36 cellular contexts compared by ENCODE assay signal in genomic region chr2:215145611-215146010, GRCh38. TPM values are rescaled to one million over a fixed set of nuclear protein-coding genes. Genes with fewer than 3 reads are reported as not detected.
"Had no signal": no experiment of that assay in that cellular context is flagged by ENCODE, and none has a peak within 500 bp of the region (broad histone marks: within the 10 kb centered on the region; RNA-seq: fewer than 3 reads in every experiment).

No MANE protein-coding gene starts in this region.

- H3K36me3 ChIP-seq: brain microvascular endothelial cell, esophagus muscularis mucosa, gastrocnemius medialis, heart left ventricle had no signal

- H3K4me1 ChIP-seq: esophagus muscularis mucosa, gastrocnemius medialis, heart left ventricle had no signal

- FAIRE-seq: astrocyte, colon, endometrium, endothelial cell of umbilical vein, TTC549 had no signal

- H3K9me3 ChIP-seq: esophagus muscularis mucosa, gastrocnemius medialis, heart left ventricle had no signal

- DNase-seq: activated CD4-positive, alpha-beta memory T cell treated with anti-CD3 and anti-CD28 coated beads, Interleukin-2, amount 10 ng/mL, durations not matched to agents 7 days and 5 days; activated CD4-positive, alpha-beta T cell treated with anti-CD3 and anti-CD28 coated beads for 1 hour; activated CD4-positive, alpha-beta T cell treated with anti-CD3 and anti-CD28 coated beads for 4 hours; activated CD4-positive, alpha-beta T cell treated with anti-CD3 and anti-CD28 coated beads, Interleukin-2, amount 10 ng/mL, durations not matched to agents 7 days and 5 days; activated CD4-positive, alpha-beta T cell treated with anti-CD3 and anti-CD28 coated beads, Interleukin-2, amount 50 U/mL, for 4 hours; activated CD8-positive, alpha-beta memory T cell treated with anti-CD3 and anti-CD28 coated beads, Interleukin-2, amount 50 U/mL, for 48 hours; activated gamma-delta T cell; activated naive CD4-positive, alpha-beta T cell; activated naive CD4-positive, alpha-beta T cell treated with anti-CD3 and anti-CD28 coated beads, Interleukin-2, amount 10 ng/mL, durations not matched to agents 7 days and 5 days; activated naive CD8-positive, alpha-beta T cell treated with anti-CD3 and anti-CD28 coated beads, Interleukin-2, amount 10 ng/mL, durations not matched to agents 7 days and 5 days; activated T-cell treated with anti-CD3 and anti-CD28 coated beads for 4 hours; activated T-cell treated with anti-CD3 and anti-CD28 coated beads, Interleukin-2, amount 50 U/mL, for 24 hours; activated T-cell treated with anti-CD3 and anti-CD28 coated beads, Interleukin-2, amount 50 U/mL, for 72 hours; amniotic stem cell; anterior cingulate cortex; brain microvascular endothelial cell; caudate nucleus; cortex of kidney; dermis blood vessel endothelial cell; effector CD4-positive, alpha-beta T cell; effector memory CD8-positive, alpha-beta T cell; foreskin keratinocyte; gastrocnemius medialis; glutamatergic neuron; heart left ventricle; T-helper 2 cell had no signal

- H3K27ac ChIP-seq: brain microvascular endothelial cell, esophagus muscularis mucosa, foreskin keratinocyte, gastrocnemius medialis, heart left ventricle, VCaP had no signal

- H3K27me3 ChIP-seq: brain microvascular endothelial cell, esophagus muscularis mucosa, foreskin keratinocyte, gastrocnemius medialis, heart left ventricle had no signal

- ATAC-seq: activated naive CD4-positive, alpha-beta T cell treated with anti-CD3 and anti-CD28 coated beads, Interleukin-2, amount 50 U/mL, for 72 hours; activated T-cell treated with anti-CD3 and anti-CD28 coated beads, Interleukin-2, amount 50 U/mL, for 72 hours; effector memory CD8-positive, alpha-beta T cell; foreskin keratinocyte; gastrocnemius medialis; heart left ventricle; WTC11 had no signal

- H3K4me3 ChIP-seq: esophagus muscularis mucosa, gastrocnemius medialis, heart left ventricle had no signal

RNA-seq across cellular contexts. Expression of gene ABCA12, which starts 7.2 kb away (rescaled TPM):
- total RNA-seq: activated CD4-positive, alpha-beta memory T cell treated with anti-CD3 and anti-CD28 coated beads, Interleukin-2, amount 10 ng/mL, durations not matched to agents 7 days and 5 days; activated CD4-positive, alpha-beta T cell treated with anti-CD3 and anti-CD28 coated beads, Interleukin-2, amount 10 ng/mL, durations not matched to agents 7 days and 5 days; activated naive CD4-positive, alpha-beta T cell treated with anti-CD3 and anti-CD28 coated beads, Interleukin-2, amount 50 U/mL, for 72 hours; activated naive CD8-positive, alpha-beta T cell treated with anti-CD3 and anti-CD28 coated beads, Interleukin-2, amount 10 ng/mL, durations not matched to agents 7 days and 5 days; endothelial cell of umbilical vein; esophagus muscularis mucosa; gastrocnemius medialis; T-helper 1 cell treated with Interleukin-12 subunit alpha and Interleukin-12 subunit beta and Interleukin-4 antibody, amounts not matched to agents 30 ng/mL and 1 ng/mL, for 36 hours had no signal
- polyA plus RNA-seq: endothelial cell of umbilical vein, heart left ventricle had no signal
